In genomic region chr7:146119016-146119415, GRCh38 we compare ENCODE assay signal across 32 cellular contexts. TPM values are rescaled to one million over a fixed set of nuclear protein-coding genes. Genes with fewer than 3 reads are reported as not detected.
DNase-seq lines count a peak whose midpoint lies in the region; ATAC-seq, FAIRE-seq and TF ChIP-seq lines count a peak whose summit lies in the region.
"Had no signal": no experiment of that assay in that cellular context is flagged by ENCODE, and none has a peak within 500 bp of the region (broad histone marks: within the 10 kb centered on the region; RNA-seq: fewer than 3 reads in every experiment).

No MANE protein-coding gene starts in this region.

- no peaks in the 10 kb centered on the region for H4K20me1 ChIP-seq in PC-3 (ENCODE audit: low read length)

- H3K4me2 ChIP-seq in PC-3 (ENCODE audit: low read length) = no peak overlapping the region
- H3K4me2 ChIP-seq: neural progenitor cell had no signal

- H3K36me3 ChIP-seq in PC-3 (ENCODE audit: low read depth, low read length) (no peaks in the 10 kb centered on the region), endodermal cell (ENCODE audit: control insufficient read depth, insufficient read depth, low read length) (no peaks in the 10 kb centered on the region)
- H3K36me3 ChIP-seq: esophagus muscularis mucosa, gastrocnemius medialis, neural progenitor cell, Peyer's patch, suprapubic skin, WERI-Rb-1 had no signal

- H3K4me3 ChIP-seq in PC-3 (ENCODE audit: low read length) = no peak overlapping the region
- H3K4me3 ChIP-seq in endodermal cell (ENCODE audit: low read length) = no peak overlapping the region
- H3K4me3 ChIP-seq: esophagus muscularis mucosa, gastrocnemius medialis, neural progenitor cell, Peyer's patch, suprapubic skin had no signal

- no peaks in the 10 kb centered on the region for H3K9me3 Mint-ChIP-seq in endodermal cell
- H3K9me3 Mint-ChIP-seq: CD4-positive, alpha-beta T cell had no signal

- peaks cover 42% of the 10 kb centered on the region for H3K27me3 Mint-ChIP-seq in endodermal cell (ENCODE audit: insufficient read depth)

- WGBS in endodermal cell (ENCODE audit: insufficient coverage in 1 of 2, insufficient read length in 1 of 2), 2 experiments = no CpG with 5 or more reads among the region's 1 CpG

- no peak overlapping the region for H3K27ac ChIP-seq in PC-3 (ENCODE audit: low read length)
- H3K27ac ChIP-seq in endodermal cell (ENCODE audit: low read depth, low read length) = no peak overlapping the region
- H3K27ac ChIP-seq: esophagus muscularis mucosa, gastrocnemius medialis, HL-60, neural progenitor cell, Peyer's patch, suprapubic skin, WERI-Rb-1 had no signal

- peak; percentile 17 for DNase-seq in DMS53 (lab: John Stamatoyannopoulos, UW)
- no peak for DNase-seq in DMS53 treated with DMSO at 0.1 percent for 48 hours (lab: John Stamatoyannopoulos, UW; ENCODE audit: unreplicated experiment)
- no peak for DNase-seq in PC-3
- DNase-seq in frontal cortex (ENCODE audit: low spot score in 2 of 2) = no peak
- DNase-seq in stimulated activated naive CD4-positive, alpha-beta T cell treated with Interleukin-2 at 50 U/mL for 16 hours (lab: John Stamatoyannopoulos, UW) = no peak
- DNase-seq in AG20443 (ENCODE audit: low spot score) = no peak
- no peak for DNase-seq in endodermal cell
- DNase-seq: 8988T; activated CD4-positive, alpha-beta T cell treated with anti-CD3 and anti-CD28 coated beads, Interleukin-2, amount 50 U/mL, for 1 hour; AML-193; CD4-positive, alpha-beta T cell; gastrocnemius medialis; NCI-H2081 treated with DMSO at 0.1 percent for 48 hours; NCI-H524; NK-92 treated with Interleukin-12 subunit alpha and Interleukin-12 subunit beta, amount 100 ng/mL, for 24 hours; Peyer's patch; posterior cingulate gyrus; right cardiac atrium; SHP77 treated with DMSO at 0.1 percent for 48 hours; stimulated activated CD4-positive, alpha-beta T cell treated with anti-CD3 and anti-CD28 coated beads, Interleukin-12 subunit alpha, Interleukin-12 subunit beta, amount 100 ng/mL, for 4 hours; stimulated activated CD4-positive, alpha-beta T cell treated with anti-CD3 and anti-CD28 coated beads, Interleukin-4, amount 100 ng/mL, for 1 hour; SW 1271; T-helper 9 cell; WERI-Rb-1 had no signal

- peaks cover 19% of the 10 kb centered on the region for H3K27me3 ChIP-seq in PC-3 (ENCODE audit: low read length)
- peaks cover 43% of the 10 kb centered on the region for H3K27me3 ChIP-seq in endodermal cell (ENCODE audit: control insufficient read depth, insufficient read depth, low read length, poor library complexity, severe bottlenecking)
- H3K27me3 ChIP-seq: Peyer's patch had no signal

- FAIRE-seq in A204.1 (lab: Jason Lieb, UNC) (peak; percentile 89), frontal cortex (lab: Jason Lieb, UNC) (peak; percentile 31)
- FAIRE-seq: H1 had no signal

- no peak for ATAC-seq in PC-3
- ATAC-seq: gastrocnemius medialis, right cardiac atrium had no signal

- no peak overlapping the region for H2AFZ ChIP-seq in PC-3 (ENCODE audit: low read length)
- H2AFZ ChIP-seq: neural progenitor cell had no signal

- no peaks in the 10 kb centered on the region for H3K9me2 ChIP-seq in PC-3 (replicated peaks; ENCODE audit: low read length)

- H3K9me3 ChIP-seq in PC-3 (ENCODE audit: low read length) (no peaks in the 10 kb centered on the region), endodermal cell (ENCODE audit: control insufficient read depth, low read length) (no peaks in the 10 kb centered on the region)
- H3K9me3 ChIP-seq: esophagus muscularis mucosa, gastrocnemius medialis, Peyer's patch, suprapubic skin had no signal

- peaks cover 7% of the 10 kb centered on the region for H3K4me1 Mint-ChIP-seq in endodermal cell

- H3K36me3 Mint-ChIP-seq in endodermal cell (ENCODE audit: low read depth) = no peaks in the 10 kb centered on the region
- H3K36me3 Mint-ChIP-seq: activated naive CD4-positive, alpha-beta T cell treated with anti-CD3 and anti-CD28 coated beads, Interleukin-2, amount 50 U/mL, for 24 hours; neural progenitor cell had no signal

- CTCF ChIA-PET in PC-3 (lab: Charles Lee) = no interaction called here

- intact Hi-C loops in PC-3 (cut with micrococcal nuclease) = loop anchor here (2.0 to 10.0 kb wide), 5 partner anchors 53 to 1963 kb away; no protein-coding TSS in a partner anchor

- H3F3A ChIP-seq in PC-3 (ENCODE audit: low read length, unreplicated experiment) = no peaks in the 10 kb centered on the region

- no peaks in the 10 kb centered on the region for H3K79me2 ChIP-seq in PC-3 (ENCODE audit: low read length)

- POLR2A ChIA-PET in PC-3 (lab: Charles Lee; ENCODE audit: unreplicated experiment) = no interaction called here

- TF ChIP-seq CTCF in PC-3 (conservative IDR thresholded peaks at IDR 0.05; ENCODE audit: low read depth, low read length) = peak; percentile 36; the same call in 1 of the 2 replicates
- TF ChIP-seq CTCF in endodermal cell (conservative IDR thresholded peaks at IDR 0.05) = no peak

- H3K4me3 Mint-ChIP-seq in endodermal cell = no peak overlapping the region
- H3K4me3 Mint-ChIP-seq: activated naive CD4-positive, alpha-beta T cell treated with anti-CD3 and anti-CD28 coated beads, Interleukin-2, amount 50 U/mL, for 24 hours; CD4-positive, alpha-beta T cell; neural progenitor cell had no signal

- BruUV-seq in PC-3 (replicated peaks; lab: Mats Ljungman, UMichigan) = no TSS peak

- no peak overlapping the region for H3K9ac ChIP-seq in PC-3 (ENCODE audit: low read length)
- H3K9ac ChIP-seq in endodermal cell (ENCODE audit: extremely low read depth, low read length, poor library complexity, severe bottlenecking) = no peak overlapping the region
- H3K9ac ChIP-seq: neural progenitor cell had no signal

- no peaks in the 10 kb centered on the region for H3K4me1 ChIP-seq in PC-3 (ENCODE audit: insufficient read depth, low read length)
- H3K4me1 ChIP-seq in endodermal cell (ENCODE audit: control insufficient read depth, insufficient read depth, low read length) = no peaks in the 10 kb centered on the region
- H3K4me1 ChIP-seq: gastrocnemius medialis, neural progenitor cell had no signal

- no peak overlapping the region for H3K27ac Mint-ChIP-seq in endodermal cell
- H3K27ac Mint-ChIP-seq: activated naive CD4-positive, alpha-beta T cell treated with anti-CD3 and anti-CD28 coated beads, Interleukin-2, amount 50 U/mL, for 24 hours; CD4-positive, alpha-beta T cell; neural progenitor cell had no signal

RNA-seq across cellular contexts. Expression of gene CNTNAP2, which starts 2.4 kb away (rescaled TPM):
- total RNA-seq in PC-3 (2014; rRNA removed) (1.5 and 1.8 TPM in 2 replicates), frontal cortex (110 TPM), endodermal cell (100 to 1,000 TPM; 171 to 228 TPM)
- 113 TPM for polyA plus RNA-seq in endodermal cell (2013, experiment 1 of 2)
- 128 TPM for polyA plus RNA-seq in endodermal cell (2013, experiment 2 of 2)
- total RNA-seq: CD4-positive, alpha-beta T cell; gastrocnemius medialis; LHCN-M2 had no signal

Comparison
In these comparisons a context has a peak if more than half of its experiments do, and no peak if none do; other contexts are left out.
1. RNA of gene CNTNAP2, which starts 2.4 kb away (total RNA-seq): 171 to 228 TPM in endodermal cell and 110 TPM in frontal cortex (single experiment); 1.5 to 1.8 TPM in PC-3; every median in the first group is over 10 times any median in the second.